13 cellular contexts compared by ENCODE assay signal in genomic region chr10:3907514-3907913, GRCh38.
DNase-seq lines count a peak whose midpoint lies in the region; ATAC-seq, FAIRE-seq and TF ChIP-seq lines count a peak whose summit lies in the region.
"Had no signal": no experiment of that assay in that cellular context is flagged by ENCODE, and none has a peak within 500 bp of the region (broad histone marks: within the 10 kb centered on the region; RNA-seq: fewer than 3 reads in every experiment).

No MANE protein-coding gene starts in this region.

- FAIRE-seq in GM19239 (lab: Jason Lieb, UNC): no peak

- H3K9me3 Mint-ChIP-seq in osteocyte (ENCODE audit: unreplicated experiment): no peaks in the 10 kb centered on the region

- ATAC-seq in GM19023 (IDR thresholded peaks at IDR 0.05; ENCODE audit: unreplicated experiment): no peak
- ATAC-seq in HG02588 (IDR thresholded peaks at IDR 0.05; ENCODE audit: unreplicated experiment): no peak

- H3K27me3 Mint-ChIP-seq in osteocyte (ENCODE audit: unreplicated experiment): no peaks in the 10 kb centered on the region
- H3K27me3 Mint-ChIP-seq: stimulated activated naive CD8-positive, alpha-beta T cell treated with anti-CD3 and anti-CD28 coated beads, Interleukin-15, Interleukin-2, amounts not matched to agents 100 ng/mL and 50 ng/mL, for 24 hours had no signal

- H3K4me1 Mint-ChIP-seq in osteocyte (ENCODE audit: unreplicated experiment): peaks cover 18% of the 10 kb centered on the region

- in situ Hi-C loops in astrocyte of the cerebellum (cut with HindIII; ENCODE audit: low sequenced_read_pairs): loop anchor here (5.0 kb wide), 1 partner anchor 80 kb away; no protein-coding TSS in a partner anchor

- TF ChIP-seq CTCF in astrocyte of the cerebellum (IDR thresholded peaks at IDR 0.05; ENCODE audit: low read depth, low read length, missing control alignments): no peak
- TF ChIP-seq CTCF in osteocyte (IDR thresholded peaks at IDR 0.05): no peak

- H3K4me3 ChIP-seq in astrocyte of the cerebellum (ENCODE audit: low read depth, low read length): no peak overlapping the region

- no peak overlapping the region for H3K4me3 Mint-ChIP-seq in osteocyte (ENCODE audit: unreplicated experiment)
- H3K4me3 Mint-ChIP-seq: stimulated activated naive CD8-positive, alpha-beta T cell treated with anti-CD3 and anti-CD28 coated beads, Interleukin-15, Interleukin-2, amounts not matched to agents 100 ng/mL and 50 ng/mL, for 24 hours had no signal

- peak; percentile 90 for DNase-seq in astrocyte of the cerebellum (ENCODE audit: low read depth)
- peak; percentile 82 for DNase-seq in cardiac septum (ENCODE audit: low spot score)
- DNase-seq in osteocyte (ENCODE audit: extremely low spot score, unreplicated experiment): no peak
- DNase-seq in NCI-H1105 (lab: John Stamatoyannopoulos, UW): no peak
- DNase-seq in GM19239 (ENCODE audit: insufficient read length, low spot score): no peak
- DNase-seq: activated CD4-positive, alpha-beta T cell treated with anti-CD3 and anti-CD28 coated beads for 4 hours; activated T-cell treated with anti-CD3 and anti-CD28 coated beads, Interleukin-2, amount 50 U/mL, for 48 hours; anterior cingulate cortex; NCI-H1436 treated with DMSO at 0.1 percent for 48 hours; NCI-H510A treated with DMSO at 0.1 percent for 48 hours had no signal

- intact Hi-C loops in cardiac septum (cut with DNase I): no loop called here

- peak overlapping the region; percentile 83 for H3K27ac Mint-ChIP-seq in osteocyte (ENCODE audit: unreplicated experiment)
- H3K27ac Mint-ChIP-seq: stimulated activated naive CD8-positive, alpha-beta T cell treated with anti-CD3 and anti-CD28 coated beads, Interleukin-15, Interleukin-2, amounts not matched to agents 100 ng/mL and 50 ng/mL, for 24 hours had no signal

- no peaks in the 10 kb centered on the region for H3K36me3 Mint-ChIP-seq in osteocyte (ENCODE audit: unreplicated experiment)

Comparison
In these comparisons a context has a peak if more than half of its experiments do, and no peak if none do; other contexts are left out.
1. DNase-seq: peak in astrocyte of the cerebellum (single experiment) and cardiac septum (single experiment); none in osteocyte (single experiment), NCI-H1105 (single experiment) and GM19239 (single experiment).